In genomic region chr21:15221799-15222386, GRCh38 we compare ENCODE assay signal across 8 cellular contexts.
DNase-seq lines count a peak whose midpoint lies in the region; ATAC-seq and TF ChIP-seq lines count a peak whose summit lies in the region.

No MANE protein-coding gene starts in this region.

- H3K27me3 ChIP-seq in PC-3 (ENCODE audit: low read length), result no peaks in the 10 kb centered on the region
- H3K27me3 ChIP-seq in smooth muscle cell (ENCODE audit: low read depth), result no peaks in the 10 kb centered on the region
- H3K27me3 ChIP-seq in ovary, result no peaks in the 10 kb centered on the region

- BruUV-seq in PC-3 (replicated peaks; lab: Mats Ljungman, UMichigan), result no TSS peak

- H3K9ac ChIP-seq in PC-3 (ENCODE audit: low read length), result peak overlapping the region; percentile 67
- no peak overlapping the region for H3K9ac ChIP-seq in smooth muscle cell (ENCODE audit: low read depth)

- TF ChIP-seq CTCF in PC-3 (conservative IDR thresholded peaks at IDR 0.05; ENCODE audit: low read depth, low read length), result no peak
- TF ChIP-seq CTCF in fibroblast of villous mesenchyme (IDR thresholded peaks at IDR 0.05; ENCODE audit: insufficient read depth, low read depth, low read length), result no peak
- no peak for TF ChIP-seq CTCF in smooth muscle cell (IDR thresholded peaks at IDR 0.05; ENCODE audit: borderline replicate concordance, insufficient read depth, poor library complexity, severe bottlenecking)
- no peak for TF ChIP-seq CTCF in ovary (IDR thresholded peaks at IDR 0.05)

- H3K27ac ChIP-seq in PC-3 (ENCODE audit: low read length), result peak overlapping the region; percentile 93
- peak overlapping the region; percentile 56 for H3K27ac ChIP-seq in smooth muscle cell (ENCODE audit: low read depth)
- H3K27ac ChIP-seq in ovary, result no peak overlapping the region

- CTCF ChIA-PET in PC-3 (lab: Charles Lee), result no interaction called here

- no peak overlapping the region for H3K4me3 ChIP-seq in PC-3 (ENCODE audit: low read length)
- no peak overlapping the region for H3K4me3 ChIP-seq in fibroblast of villous mesenchyme (ENCODE audit: low read depth, low read length)
- H3K4me3 ChIP-seq in smooth muscle cell, result no peak overlapping the region
- H3K4me3 ChIP-seq in ovary, result no peak overlapping the region

- no peak overlapping the region for H2AFZ ChIP-seq in PC-3 (ENCODE audit: low read length)
- no peak overlapping the region for H2AFZ ChIP-seq in smooth muscle cell (ENCODE audit: low read depth)

- intact Hi-C loops in PC-3 (cut with micrococcal nuclease), result no loop called here
- intact Hi-C loops in ovary (cut with DNase I), result no loop called here

- H3K4me1 ChIP-seq in PC-3 (ENCODE audit: insufficient read depth, low read length), result peaks cover 42% of the 10 kb centered on the region
- peaks cover 3% of the 10 kb centered on the region for H3K4me1 ChIP-seq in smooth muscle cell (ENCODE audit: low read depth)
- peaks cover 3% of the 10 kb centered on the region for H3K4me1 ChIP-seq in ovary (ENCODE audit: insufficient read depth)

- POLR2A ChIA-PET in PC-3 (lab: Charles Lee; ENCODE audit: unreplicated experiment), result no interaction called here

- H3F3A ChIP-seq in PC-3 (ENCODE audit: low read length, unreplicated experiment) (no peaks in the 10 kb centered on the region), smooth muscle cell (ENCODE audit: low read depth) (peaks cover 9% of the 10 kb centered on the region)

- TF ChIP-seq EP300 in ovary (IDR thresholded peaks at IDR 0.05), result no peak

- no peaks in the 10 kb centered on the region for H3K9me2 ChIP-seq in PC-3 (replicated peaks; ENCODE audit: low read length)

- DNase-seq in NCI-H748 (lab: John Stamatoyannopoulos, UW; ENCODE audit: unreplicated experiment), result peak; percentile 21
- DNase-seq in NCI-H748 treated with DMSO at 0.1 percent for 48 hours (lab: John Stamatoyannopoulos, UW), result no peak
- peak; percentile 86 for DNase-seq in PC-3
- peak; percentile 60 for DNase-seq in fibroblast of villous mesenchyme (ENCODE audit: low read depth)
- no peak for DNase-seq in smooth muscle cell (lab: John Stamatoyannopoulos, UW; ENCODE audit: unreplicated experiment)
- no peak for DNase-seq in NCI-H345 treated with DMSO at 0.1 percent for 48 hours (lab: John Stamatoyannopoulos, UW; ENCODE audit: unreplicated experiment)
- DNase-seq in ovary, result no peak
- no peak for DNase-seq in cortex of kidney (lab: John Stamatoyannopoulos, UW)

- H3K4me2 ChIP-seq in PC-3 (ENCODE audit: low read length), result peak overlapping the region; percentile 42
- no peak overlapping the region for H3K4me2 ChIP-seq in smooth muscle cell

- TF ChIP-seq POLR2A in ovary (IDR thresholded peaks at IDR 0.05), result no peak

- ATAC-seq in PC-3, result peak; percentile 47

- H4K20me1 ChIP-seq in PC-3 (ENCODE audit: low read length) (no peaks in the 10 kb centered on the region), smooth muscle cell (ENCODE audit: low read depth) (no peaks in the 10 kb centered on the region)

- H3K9me3 ChIP-seq in PC-3 (ENCODE audit: low read length), result no peaks in the 10 kb centered on the region
- H3K9me3 ChIP-seq in smooth muscle cell (replicated peaks; ENCODE audit: low read depth), result no peaks in the 10 kb centered on the region
- no peaks in the 10 kb centered on the region for H3K9me3 ChIP-seq in ovary

- no peaks in the 10 kb centered on the region for H3K36me3 ChIP-seq in PC-3 (ENCODE audit: low read depth, low read length)
- H3K36me3 ChIP-seq in smooth muscle cell (ENCODE audit: low read depth), result no peaks in the 10 kb centered on the region
- H3K36me3 ChIP-seq in ovary, result no peaks in the 10 kb centered on the region

- H3K79me2 ChIP-seq in PC-3 (ENCODE audit: low read length), result no peaks in the 10 kb centered on the region
- H3K79me2 ChIP-seq in smooth muscle cell (ENCODE audit: low read depth), result no peaks in the 10 kb centered on the region

Comparison
In these comparisons a context has a peak if more than half of its experiments do, and no peak if none do; other contexts are left out.
1. DNase-seq: peak in NCI-H748 (single experiment), PC-3 (single experiment) and fibroblast of villous mesenchyme (single experiment); none in NCI-H748 treated with DMSO at 0.1 percent for 48 hours (single experiment), smooth muscle cell (single experiment), NCI-H345 treated with DMSO at 0.1 percent for 48 hours (single experiment), ovary (0 of 5) and cortex of kidney (single experiment).
2. H3K27ac ChIP-seq: peak in PC-3 (single experiment) and smooth muscle cell (single experiment); none in ovary (0 of 2).